Comparison of ENCODE assay signal across 7 cellular contexts in genomic region chr14:58298477-58298879, GRCh38. TPM values are rescaled to one million over a fixed set of nuclear protein-coding genes. Genes with fewer than 3 reads are reported as not detected.
DNase-seq lines count a peak whose midpoint lies in the region; ATAC-seq and TF ChIP-seq lines count a peak whose summit lies in the region.

Gene ARID4A (plus strand): TSS chr14:58298555. CDS start chr14:58299855, 1,300 bp downstream.

- H3K27me3 ChIP-seq in osteoblast (ENCODE audit: insufficient read depth, low read length), result no peaks in the 10 kb centered on the region

- peak; percentile 80 for DNase-seq in activated T-cell treated with anti-CD3 and anti-CD28 coated beads, Interleukin-2, amount 50 U/mL, for 24 hours
- DNase-seq in fibroblast of the aortic adventitia (ENCODE audit: low read depth), result no peak
- no peak for DNase-seq in osteoblast (ENCODE audit: insufficient read length, low spot score, missing footprints)
- no peak for DNase-seq in NCI-H2196 treated with DMSO at 0.1 percent for 48 hours (lab: John Stamatoyannopoulos, UW; ENCODE audit: unreplicated experiment)

- no peaks in the 10 kb centered on the region for H3K9me3 ChIP-seq in osteoblast (ENCODE audit: low read depth, low read length)

- H3K79me2 ChIP-seq in osteoblast (ENCODE audit: insufficient read depth, low read length), result peaks cover 71% of the 10 kb centered on the region

- H3K4me1 Mint-ChIP-seq in IgD-negative memory B cell, result peaks cover 0 to 39% (median 13%) of the 10 kb centered on the region in 3 donors
- peaks cover 48% of the 10 kb centered on the region for H3K4me1 Mint-ChIP-seq in activated T-cell treated with anti-CD3 and anti-CD28 coated beads, Interleukin-2, amount 50 U/mL, for 24 hours (ENCODE audit: low read depth)

- peak within 1 kb of the TSS; percentile 97 for H3K4me3 ChIP-seq in fibroblast of the aortic adventitia (ENCODE audit: low read depth, low read length)
- peak within 1 kb of the TSS; percentile 86 for H3K4me3 ChIP-seq in osteoblast (ENCODE audit: insufficient read depth, low read length)
- H3K4me3 ChIP-seq in urinary bladder (ENCODE audit: low read depth, low read length), result peak within 1 kb of the TSS; percentile 85

- WGBS in urinary bladder, result 0% methylated on average over 25 of the region's 25 CpGs

- ATAC-seq in GM18873 (IDR thresholded peaks at IDR 0.05; ENCODE audit: low FRiP score, unreplicated experiment), result no peak

- H3K27me3 Mint-ChIP-seq in IgD-negative memory B cell, result no peaks in the 10 kb centered on the region
- H3K27me3 Mint-ChIP-seq in activated T-cell treated with anti-CD3 and anti-CD28 coated beads, Interleukin-2, amount 50 U/mL, for 24 hours, result no peaks in the 10 kb centered on the region

- H4K20me1 ChIP-seq in osteoblast (ENCODE audit: insufficient read depth, low read length), result peaks cover 37% of the 10 kb centered on the region

- H3K27ac Mint-ChIP-seq in IgD-negative memory B cell, result peak within 1 kb of the TSS in 1 of 3 donors; percentile 93
- H3K27ac Mint-ChIP-seq in activated T-cell treated with anti-CD3 and anti-CD28 coated beads, Interleukin-2, amount 50 U/mL, for 24 hours, result peak within 1 kb of the TSS; percentile 96

- H3K9me3 Mint-ChIP-seq in IgD-negative memory B cell, result no peaks in the 10 kb centered on the region
- H3K9me3 Mint-ChIP-seq in activated T-cell treated with anti-CD3 and anti-CD28 coated beads, Interleukin-2, amount 50 U/mL, for 24 hours, result no peaks in the 10 kb centered on the region

- H3K36me3 Mint-ChIP-seq in IgD-negative memory B cell, result no peaks in the 10 kb centered on the region
- peaks cover 56% of the 10 kb centered on the region for H3K36me3 Mint-ChIP-seq in activated T-cell treated with anti-CD3 and anti-CD28 coated beads, Interleukin-2, amount 50 U/mL, for 24 hours (ENCODE audit: low read depth)

- H3K4me3 Mint-ChIP-seq in IgD-negative memory B cell, result peak within 1 kb of the TSS; percentile 94 to 98 (median 97)
- no peak within 1 kb of the TSS for H3K4me3 Mint-ChIP-seq in activated T-cell treated with anti-CD3 and anti-CD28 coated beads, Interleukin-2, amount 50 U/mL, for 24 hours

- TF ChIP-seq CTCF in fibroblast of the aortic adventitia (IDR thresholded peaks at IDR 0.05; ENCODE audit: insufficient read depth, low read length) (no peak), osteoblast (IDR thresholded peaks at IDR 0.05; ENCODE audit: extremely low read depth, low read depth, low read length) (no peak)

- H3K27ac ChIP-seq in osteoblast (ENCODE audit: low read depth, low read length), result peak within 1 kb of the TSS; percentile 95
- H3K27ac ChIP-seq in urinary bladder (ENCODE audit: low read depth), result peak within 1 kb of the TSS; percentile 97

- H3K36me3 ChIP-seq in osteoblast (ENCODE audit: insufficient read depth, low read length) (peaks cover 26% of the 10 kb centered on the region), urinary bladder (ENCODE audit: insufficient read depth) (peaks cover 2% of the 10 kb centered on the region)

- peak within 1 kb of the TSS; percentile 92 for H3K4me2 ChIP-seq in osteoblast (ENCODE audit: insufficient read depth, low read length)

- H3K4me1 ChIP-seq in osteoblast (ENCODE audit: insufficient read depth, low read length), result peaks cover 17% of the 10 kb centered on the region
- no peaks in the 10 kb centered on the region for H3K4me1 ChIP-seq in urinary bladder (ENCODE audit: insufficient read depth)

- peak within 1 kb of the TSS; percentile 90 for H2AFZ ChIP-seq in osteoblast (ENCODE audit: low read length)

RNA-seq across cellular contexts. Expression of gene ARID4A, which starts in this region (rescaled TPM):
- 37.1 TPM for polyA plus RNA-seq in IgD-negative memory B cell
- 12.2 and 123 TPM in 2 replicates for total RNA-seq in fibroblast of the aortic adventitia (ENCODE audit: low replicate concordance)
- total RNA-seq in osteoblast, result 14.4 and 14.5 TPM in 2 replicates
- total RNA-seq in urinary bladder, result 39.5 TPM
- polyA plus RNA-seq in urinary bladder, result 12.1 TPM
